In the genomic region with DNA sequence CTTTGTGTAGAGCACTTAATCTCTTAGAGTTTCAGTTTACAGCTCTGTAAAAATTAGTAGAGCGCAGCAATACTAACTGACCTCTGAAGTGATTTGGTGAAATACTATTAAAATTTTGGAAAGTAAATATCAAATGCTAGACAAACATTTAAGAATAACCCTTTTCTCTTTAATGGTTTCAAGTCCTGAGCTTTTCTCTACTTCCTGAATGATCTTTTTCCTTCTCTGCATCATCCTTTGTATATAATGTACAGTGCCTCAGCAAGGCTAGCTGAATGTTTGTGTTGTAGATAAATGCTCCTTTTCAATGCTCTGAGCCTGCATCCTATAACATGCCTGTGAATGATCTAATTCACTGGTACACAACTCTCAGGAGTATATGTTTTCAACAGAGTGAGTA, we compare ENCODE assay signal across 1 cellular context.
TF ChIP-seq lines count a peak whose summit lies in the region.

No MANE protein-coding gene starts in this region.

TF ChIP-seq in HEK293, 187 proteins besides CTCF, POLR2A, EP300 and RAD21 (continued from another document):
- TF ChIP-seq, protein P1, sequence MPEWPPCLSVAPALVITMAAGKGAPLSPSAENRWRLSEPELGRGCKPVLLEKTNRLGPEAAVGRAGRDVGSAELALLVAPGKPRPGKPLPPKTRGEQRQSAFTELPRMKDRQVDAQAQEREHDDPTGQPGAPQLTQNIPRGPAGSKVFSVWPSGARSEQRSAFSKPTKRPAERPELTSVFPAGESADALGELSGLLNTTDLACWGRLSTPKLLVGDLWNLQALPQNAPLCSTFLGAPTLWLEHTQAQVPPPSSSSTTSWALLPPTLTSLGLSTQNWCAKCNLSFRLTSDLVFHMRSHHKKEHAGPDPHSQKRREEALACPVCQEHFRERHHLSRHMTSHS (tag by site-specific recombination; IDR thresholded peaks at IDR 0.05), result no peak
- TF ChIP-seq ZNF585B (tag by site-specific recombination; IDR thresholded peaks at IDR 0.05), result no peak
- no peak for TF ChIP-seq ZNF202 (tag by site-specific recombination; IDR thresholded peaks at IDR 0.05; ENCODE audit: borderline replicate concordance)
